ENCODE assay signal across 10 cellular contexts in genomic region chr6:32046450-32047083, GRCh38. TPM values are rescaled to one million over a fixed set of nuclear protein-coding genes. Genes with fewer than 3 reads are reported as not detected.
DNase-seq lines count a peak whose midpoint lies in the region; ATAC-seq and TF ChIP-seq lines count a peak whose summit lies in the region.
"Had no signal": no experiment of that assay in that cellular context is flagged by ENCODE, and none has a peak within 500 bp of the region (broad histone marks: within the 10 kb centered on the region; RNA-seq: fewer than 3 reads in every experiment).

No MANE protein-coding gene starts in this region.

- H3K27ac Mint-ChIP-seq in activated CD8-positive, alpha-beta T cell treated with anti-CD3 and anti-CD28 coated beads, Interleukin-2, amount 10 ng/mL, durations not matched to agents 7 days and 5 days, result no peak overlapping the region

- no peaks in the 10 kb centered on the region for H3K27me3 ChIP-seq in tibial artery

- CTCF ChIA-PET in activated CD8-positive, alpha-beta T cell treated with anti-CD3 and anti-CD28 coated beads, Interleukin-2, amount 10 ng/mL, durations not matched to agents 7 days and 5 days (lab: Charles Lee), result interaction anchor here (1.7 kb wide), 1 partner anchor 17 kb away, joined by 6 read pairs; no protein-coding TSS in a partner anchor

- no peaks in the 10 kb centered on the region for H3K36me3 Mint-ChIP-seq in activated CD8-positive, alpha-beta T cell treated with anti-CD3 and anti-CD28 coated beads, Interleukin-2, amount 10 ng/mL, durations not matched to agents 7 days and 5 days (ENCODE audit: low read depth)

- peaks cover 2% of the 10 kb centered on the region for H3K4me1 Mint-ChIP-seq in activated CD8-positive, alpha-beta T cell treated with anti-CD3 and anti-CD28 coated beads, Interleukin-2, amount 10 ng/mL, durations not matched to agents 7 days and 5 days (ENCODE audit: low read depth)

- no peaks in the 10 kb centered on the region for H3K27me3 Mint-ChIP-seq in activated CD8-positive, alpha-beta T cell treated with anti-CD3 and anti-CD28 coated beads, Interleukin-2, amount 10 ng/mL, durations not matched to agents 7 days and 5 days (ENCODE audit: low read depth)

- H3K27ac ChIP-seq in tibial artery, result peak overlapping the region; percentile 53 to 74
- H3K27ac ChIP-seq: 22Rv1 had no signal

- POLR2A ChIA-PET in activated CD8-positive, alpha-beta T cell treated with anti-CD3 and anti-CD28 coated beads, Interleukin-2, amount 10 ng/mL, durations not matched to agents 7 days and 5 days (lab: Charles Lee), result no interaction called here

- H3K4me3 ChIP-seq in tibial artery, result no peak overlapping the region

- H3K9me3 Mint-ChIP-seq in activated CD8-positive, alpha-beta T cell treated with anti-CD3 and anti-CD28 coated beads, Interleukin-2, amount 10 ng/mL, durations not matched to agents 7 days and 5 days (ENCODE audit: insufficient read depth), result no peaks in the 10 kb centered on the region

- peaks cover 0 to 4% (median 3%) of the 10 kb centered on the region in 3 donors for H3K36me3 ChIP-seq in tibial artery

- no peak for ATAC-seq in activated CD8-positive, alpha-beta T cell treated with anti-CD3 and anti-CD28 coated beads, Interleukin-2, amount 10 ng/mL, durations not matched to agents 7 days and 5 days

- TF ChIP-seq CTCF in tibial artery (IDR thresholded peaks at IDR 0.05), result no peak

- H3K9me3 ChIP-seq in tibial artery, result no peaks in the 10 kb centered on the region

- peaks cover 0 to 27% (median 20%) of the 10 kb centered on the region in 4 donors for H3K4me1 ChIP-seq in tibial artery

- H3K4me3 Mint-ChIP-seq in activated CD8-positive, alpha-beta T cell treated with anti-CD3 and anti-CD28 coated beads, Interleukin-2, amount 10 ng/mL, durations not matched to agents 7 days and 5 days, result no peak overlapping the region

- peak; percentile 53 for DNase-seq in DMS 273 (lab: John Stamatoyannopoulos, UW; ENCODE audit: unreplicated experiment)
- DNase-seq in DMS 273 treated with DMSO at 0.1 percent for 48 hours (lab: John Stamatoyannopoulos, UW), result no peak
- DNase-seq in amniotic epithelial cell (ENCODE audit: low read depth), result peak; percentile 1
- DNase-seq in hepatic stellate cell (ENCODE audit: low spot score), result peak; percentile 75
- DNase-seq in tibial artery, result peak; percentile 67 to 79
- no peak for DNase-seq in activated CD8-positive, alpha-beta T cell treated with anti-CD3 and anti-CD28 coated beads, Interleukin-2, amount 10 ng/mL, durations not matched to agents 7 days and 5 days
- no peak for DNase-seq in NCI-H187 (lab: John Stamatoyannopoulos, UW)
- DNase-seq in HUDEP-2 (lab: John Stamatoyannopoulos, UW; ENCODE audit: unreplicated experiment in 76 of 76), result no peak

- intact Hi-C loops in tibial artery (cut with DNase I; ENCODE audit: low total_unique reads), result no loop called here

RNA-seq across cellular contexts. Expression of gene CYP21A2, which starts 8.4 kb away (rescaled TPM):
- not detected for total RNA-seq in activated CD8-positive, alpha-beta T cell treated with anti-CD3 and anti-CD28 coated beads, Interleukin-2, amount 10 ng/mL, durations not matched to agents 7 days and 5 days
- total RNA-seq: SK-MEL-5 had no signal

RNA-seq across cellular contexts. Expression of gene C4B, which starts 32.0 kb away (rescaled TPM):
- total RNA-seq in activated CD8-positive, alpha-beta T cell treated with anti-CD3 and anti-CD28 coated beads, Interleukin-2, amount 10 ng/mL, durations not matched to agents 7 days and 5 days, result 1 to 10 TPM; 2.9 to 3.5 TPM

Comparison
In these comparisons a context has a peak if more than half of its experiments do, and no peak if none do; other contexts are left out.
1. DNase-seq: peak in DMS 273 (single experiment), amniotic epithelial cell (single experiment), hepatic stellate cell (single experiment) and tibial artery (2 of 2); none in DMS 273 treated with DMSO at 0.1 percent for 48 hours (single experiment), activated CD8-positive, alpha-beta T cell treated with anti-CD3 and anti-CD28 coated beads, Interleukin-2, amount 10 ng/mL, durations not matched to agents 7 days and 5 days (single experiment), NCI-H187 (0 of 2) and HUDEP-2 (0 of 76).